Comparison of ENCODE assay signal across 7 cellular contexts in genomic region chr3:190811775-190812480, GRCh38. TPM values are rescaled to one million over a fixed set of nuclear protein-coding genes. Genes with fewer than 3 reads are reported as not detected.
A peak's percentile ranks its signal among the peaks of the same experiment; 100 is the strongest.
DNase-seq lines count a peak whose midpoint lies in the region; ATAC-seq and TF ChIP-seq lines count a peak whose summit lies in the region.

No MANE protein-coding gene starts in this region.

- no peaks in the 10 kb centered on the region for H3K27me3 ChIP-seq in GM06990 (replicated peaks; ENCODE audit: control insufficient read depth, insufficient read depth, low read length)
- H3K27me3 ChIP-seq in SK-N-SH (ENCODE audit: insufficient read depth) = no peaks in the 10 kb centered on the region
- H3K27me3 ChIP-seq in uterus = no peaks in the 10 kb centered on the region

- no peak overlapping the region for H3K27ac ChIP-seq in SK-N-SH (ENCODE audit: low read depth in 2 of 2, low read length in 1 of 2)
- H3K27ac ChIP-seq in uterus = no peak overlapping the region

- TF ChIP-seq CTCF in GM06990 (IDR thresholded peaks at IDR 0.05; ENCODE audit: insufficient read depth, low read length, poor library complexity, severe bottlenecking) = peak; percentile 65
- TF ChIP-seq CTCF in LNCaP clone FGC (IDR thresholded peaks at IDR 0.05; ENCODE audit: control insufficient read depth, extremely low read depth, insufficient read depth) = peak; percentile 57
- peak; percentile 84 for TF ChIP-seq CTCF in SK-N-SH (IDR thresholded peaks at IDR 0.05)
- TF ChIP-seq CTCF in fibroblast of villous mesenchyme (IDR thresholded peaks at IDR 0.05; ENCODE audit: insufficient read depth, low read depth, low read length) = peak; percentile 81
- TF ChIP-seq CTCF in uterus (IDR thresholded peaks at IDR 0.05) = peak in 2 of 4 experiments; percentile 11 to 32

- no peaks in the 10 kb centered on the region for H3K79me2 ChIP-seq in SK-N-SH (ENCODE audit: insufficient read depth)

- 8% methylated on average over 14 of the region's 14 CpGs for WGBS in SK-N-SH (ENCODE audit: low lambda C conversion rate)

- no peak for TF ChIP-seq POLR2A in uterus (IDR thresholded peaks at IDR 0.05)

- H3K36me3 ChIP-seq in GM06990 (ENCODE audit: control insufficient read depth, insufficient read depth, low read length) = no peaks in the 10 kb centered on the region
- H3K36me3 ChIP-seq in SK-N-SH (replicated peaks in 1 of 2; ENCODE audit: control insufficient read depth in 1 of 2, insufficient read depth in 2 of 2, low read length in 1 of 2) = no peaks in the 10 kb centered on the region
- H3K36me3 ChIP-seq in uterus = no peaks in the 10 kb centered on the region

- H3K4me2 ChIP-seq in SK-N-SH = peak overlapping the region; percentile 58

- TF ChIP-seq EP300 in SK-N-SH (IDR thresholded peaks at IDR 0.05; ENCODE audit: borderline replicate concordance in 1 of 2, low read depth in 1 of 2, low read length in 1 of 2) = no peak

- no peaks in the 10 kb centered on the region for H3F3A ChIP-seq in SK-N-SH (replicated peaks; ENCODE audit: insufficient read depth)

- POLR2A ChIA-PET in SK-N-SH (lab: Yijun Ruan, JAX) = no interaction called here

- intact Hi-C loops in uterus (cut with DNase I; ENCODE audit: low total_unique reads) = no loop called here

- H3K4me1 ChIP-seq in SK-N-SH (ENCODE audit: control insufficient read depth in 1 of 2, insufficient read depth in 2 of 2, low read depth in 1 of 2, low read length in 1 of 2) (no peaks in the 10 kb centered on the region), uterus (no peaks in the 10 kb centered on the region)

- no peak overlapping the region for H3K4me3 ChIP-seq in GM06990 (replicated peaks; ENCODE audit: low read depth, low read length)
- no peak overlapping the region for H3K4me3 ChIP-seq in LNCaP clone FGC (ENCODE audit: low read depth, low read length)
- peak overlapping the region; percentile 41 to 49; a peak in 3 of 4 replicates for H3K4me3 ChIP-seq in SK-N-SH (ENCODE audit: low read depth in 2 of 2, low read length in 1 of 2)
- H3K4me3 ChIP-seq in fibroblast of villous mesenchyme (ENCODE audit: low read depth, low read length) = peak overlapping the region; percentile 52
- no peak overlapping the region for H3K4me3 ChIP-seq in uterus

- H3K9me3 ChIP-seq in SK-N-SH (no peaks in the 10 kb centered on the region), uterus (no peaks in the 10 kb centered on the region)

- TF ChIP-seq RAD21 in SK-N-SH (IDR thresholded peaks at IDR 0.05; ENCODE audit: low read length) = peak; percentile 49

- peak; percentile 3 for DNase-seq in GM06990 (ENCODE audit: extremely low read depth, insufficient read length)
- DNase-seq in LNCaP clone FGC (ENCODE audit: low read depth) = no peak
- DNase-seq in SK-N-SH = peak; percentile 27
- DNase-seq in fibroblast of villous mesenchyme (ENCODE audit: low read depth) = peak; percentile 71
- peak; percentile 46 for DNase-seq in putamen (ENCODE audit: low spot score)
- DNase-seq in uterus = no peak

- no peak overlapping the region for H3K9ac ChIP-seq in SK-N-SH

- H2AFZ ChIP-seq in SK-N-SH (ENCODE audit: low read depth) = peak overlapping the region; percentile 80

- ATAC-seq in GM21723 (IDR thresholded peaks at IDR 0.05; ENCODE audit: unreplicated experiment) = peak; percentile 82

- CTCF ChIA-PET in SK-N-SH (lab: Yijun Ruan, JAX) = interaction anchor here (0.9 to 2.1 kb wide), 9 partner anchors 8 to 246 kb away, joined by 3 to 8 read pairs (median 3); no protein-coding TSS in a partner anchor

- H3K9me2 ChIP-seq in SK-N-SH = no peaks in the 10 kb centered on the region

- no peaks in the 10 kb centered on the region for H4K20me1 ChIP-seq in SK-N-SH (ENCODE audit: insufficient read depth)

TF ChIP-seq in SK-N-SH, 30 proteins besides CTCF, POLR2A, EP300 and RAD21:
- no peak for TF ChIP-seq ELF1 (IDR thresholded peaks at IDR 0.05)
- peak; percentile 47 for TF ChIP-seq SMC3 (IDR thresholded peaks at IDR 0.05; ENCODE audit: low read depth, low read length)

RNA-seq across cellular contexts. Expression of gene GMNC, which starts 50.6 kb away (rescaled TPM):
- not detected in 2 replicates for polyA plus RNA-seq in SK-N-SH (2012; rRNA removed)
- not detected in 2 replicates for polyA plus RNA-seq in SK-N-SH (2012; cell fraction: cytosol; rRNA removed)
- not detected in 2 replicates for polyA plus RNA-seq in SK-N-SH (2012; cell fraction: nucleus; rRNA removed)
- total RNA-seq in fibroblast of villous mesenchyme = 0.97 and 3.9 TPM in 2 replicates
- 1 to 10 TPM in 1 of 4 donors, under 1 TPM in 2, not detected in 1; 0.64 to 2.6 (median 0.88) TPM for total RNA-seq in uterus

Comparison
In these comparisons a context has a peak if more than half of its experiments do, and no peak if none do; other contexts are left out.
1. DNase-seq: peak in GM06990 (single experiment), SK-N-SH (single experiment), fibroblast of villous mesenchyme (single experiment) and putamen (single experiment); none in LNCaP clone FGC (single experiment) and uterus (0 of 2).
2. H3K4me3 ChIP-seq: peak in SK-N-SH (2 of 2) and fibroblast of villous mesenchyme (single experiment); none in GM06990 (single experiment), LNCaP clone FGC (single experiment) and uterus (0 of 2).